Comparison of ENCODE assay signal across 12 cellular contexts in genomic region chr21:15140321-15141019, GRCh38.
DNase-seq lines count a peak whose midpoint lies in the region; ATAC-seq, FAIRE-seq and TF ChIP-seq lines count a peak whose summit lies in the region.
"Had no signal": no experiment of that assay in that cellular context is flagged by ENCODE, and none has a peak within 500 bp of the region (broad histone marks: within the 10 kb centered on the region; RNA-seq: fewer than 3 reads in every experiment).

No MANE protein-coding gene starts in this region.

- H3K4me1 Mint-ChIP-seq in CD4-positive, alpha-beta memory T cell = no peaks in the 10 kb centered on the region
- H3K4me1 Mint-ChIP-seq: activated CD4-positive, alpha-beta memory T cell treated with anti-CD3 and anti-CD28 coated beads, Interleukin-2, amount 10 ng/mL, durations not matched to agents 7 days and 5 days; activated naive CD4-positive, alpha-beta T cell treated with anti-CD3 and anti-CD28 coated beads, Interleukin-2, amount 50 U/mL, for 24 hours had no signal

- FAIRE-seq in H54 (lab: Jason Lieb, UNC) = no peak

- H3K9me3 Mint-ChIP-seq in CD4-positive, alpha-beta memory T cell = no peaks in the 10 kb centered on the region
- H3K9me3 Mint-ChIP-seq: activated CD4-positive, alpha-beta memory T cell treated with anti-CD3 and anti-CD28 coated beads, Interleukin-2, amount 10 ng/mL, durations not matched to agents 7 days and 5 days; activated naive CD4-positive, alpha-beta T cell treated with anti-CD3 and anti-CD28 coated beads, Interleukin-2, amount 50 U/mL, for 24 hours; CD4-positive, alpha-beta T cell; dendritic cell treated with granulocyte-macrophage colony-stimulating factor and Interleukin-4, amounts not matched to agents 40 ng/mL and 50 ng/mL, for 4 days had no signal

- H3K27me3 Mint-ChIP-seq in CD4-positive, alpha-beta memory T cell = peaks cover 8 to 13% of the 10 kb centered on the region in 2 donors
- H3K27me3 Mint-ChIP-seq: activated CD4-positive, alpha-beta memory T cell treated with anti-CD3 and anti-CD28 coated beads, Interleukin-2, amount 10 ng/mL, durations not matched to agents 7 days and 5 days had no signal

- no peaks in the 10 kb centered on the region for H3K9me3 ChIP-seq in SJCRH30 (replicated peaks)
- no peaks in the 10 kb centered on the region for H3K9me3 ChIP-seq in CD4-positive, alpha-beta memory T cell (ENCODE audit: control insufficient read depth in 1 of 2, low read length in 2 of 2)

- TF ChIP-seq POLR2A in H54 (IDR thresholded peaks at IDR 0.05; ENCODE audit: low read depth, low read length) (no peak), erythroblast (IDR thresholded peaks at IDR 0.05; ENCODE audit: low read length) (no peak)

- no peaks in the 10 kb centered on the region for H3K36me3 Mint-ChIP-seq in CD4-positive, alpha-beta memory T cell
- H3K36me3 Mint-ChIP-seq: activated naive CD4-positive, alpha-beta T cell treated with anti-CD3 and anti-CD28 coated beads, Interleukin-2, amount 50 U/mL, for 24 hours had no signal

- H3K27ac ChIP-seq in SJCRH30 = peak overlapping the region; percentile 22
- H3K27ac ChIP-seq in CD4-positive, alpha-beta memory T cell (ENCODE audit: low read depth, low read length) = no peak overlapping the region

- intact Hi-C loops in CD4-positive, alpha-beta memory T cell (cut with micrococcal nuclease) = no loop called here

- peak; percentile 83 for ATAC-seq in GM19324 (IDR thresholded peaks at IDR 0.05; ENCODE audit: low FRiP score, unreplicated experiment)

- H3K4me3 ChIP-seq in SJCRH30 = peak overlapping the region; percentile 17
- H3K4me3 ChIP-seq in CD4-positive, alpha-beta memory T cell (ENCODE audit: low read length in 2 of 2) = no peak overlapping the region

- no peak overlapping the region for H3K27ac Mint-ChIP-seq in CD4-positive, alpha-beta memory T cell
- H3K27ac Mint-ChIP-seq: activated CD4-positive, alpha-beta memory T cell treated with anti-CD3 and anti-CD28 coated beads, Interleukin-2, amount 10 ng/mL, durations not matched to agents 7 days and 5 days; activated naive CD4-positive, alpha-beta T cell treated with anti-CD3 and anti-CD28 coated beads, Interleukin-2, amount 50 U/mL, for 24 hours; CD4-positive, alpha-beta T cell; dendritic cell treated with granulocyte-macrophage colony-stimulating factor and Interleukin-4, amounts not matched to agents 40 ng/mL and 50 ng/mL, for 4 days had no signal

- POLR2A ChIA-PET in CD4-positive, alpha-beta memory T cell (lab: Charles Lee; ENCODE audit: partially characterized antibody) = no interaction called here

- DNase-seq in SJCRH30 (peak; percentile 75 to 92), iPS-NIHi11 (ENCODE audit: low spot score) (peak; percentile 21), renal cortical epithelial cell (ENCODE audit: low read depth) (peak; percentile 67), H54 (ENCODE audit: insufficient read length, low spot score) (no peak), erythroblast (lab: John Stamatoyannopoulos, UW) (no peak)
- DNase-seq in stimulated activated CD4-positive, alpha-beta T cell treated with anti-CD3 and anti-CD28 coated beads, Interleukin-2, amount 100 ng/mL, for 24 hours = no peak
- no peak for DNase-seq in CD4-positive, alpha-beta memory T cell
- DNase-seq: activated CD4-positive, alpha-beta memory T cell treated with anti-CD3 and anti-CD28 coated beads, Interleukin-2, amount 10 ng/mL, durations not matched to agents 7 days and 5 days; CD4-positive, alpha-beta T cell had no signal

- H3K27me3 ChIP-seq in SJCRH30 = no peaks in the 10 kb centered on the region
- H3K27me3 ChIP-seq in CD4-positive, alpha-beta memory T cell (ENCODE audit: insufficient read depth, low read length) = no peaks in the 10 kb centered on the region

- no peak overlapping the region for H3K4me3 Mint-ChIP-seq in CD4-positive, alpha-beta memory T cell
- H3K4me3 Mint-ChIP-seq: activated CD4-positive, alpha-beta memory T cell treated with anti-CD3 and anti-CD28 coated beads, Interleukin-2, amount 10 ng/mL, durations not matched to agents 7 days and 5 days; activated naive CD4-positive, alpha-beta T cell treated with anti-CD3 and anti-CD28 coated beads, Interleukin-2, amount 50 U/mL, for 24 hours; CD4-positive, alpha-beta T cell; dendritic cell treated with granulocyte-macrophage colony-stimulating factor and Interleukin-4, amounts not matched to agents 40 ng/mL and 50 ng/mL, for 4 days had no signal

- H3K36me3 ChIP-seq in SJCRH30 = no peaks in the 10 kb centered on the region
- H3K36me3 ChIP-seq in CD4-positive, alpha-beta memory T cell (ENCODE audit: insufficient read depth, low read length) = no peaks in the 10 kb centered on the region

- CTCF ChIA-PET in CD4-positive, alpha-beta memory T cell (lab: Charles Lee; ENCODE audit: partially characterized antibody) = no interaction called here

- H3K4me1 ChIP-seq in SJCRH30 = peaks cover 44% of the 10 kb centered on the region
- no peaks in the 10 kb centered on the region for H3K4me1 ChIP-seq in CD4-positive, alpha-beta memory T cell (ENCODE audit: insufficient read depth, low read length)

Comparison
In these comparisons a context has a peak if more than half of its experiments do, and no peak if none do; other contexts are left out.
1. DNase-seq: peak in SJCRH30 (2 of 2), iPS-NIHi11 (single experiment) and renal cortical epithelial cell (single experiment); none in H54 (single experiment), stimulated activated CD4-positive, alpha-beta T cell treated with anti-CD3 and anti-CD28 coated beads, Interleukin-2, amount 100 ng/mL, for 24 hours (0 of 2), CD4-positive, alpha-beta memory T cell (0 of 5) and erythroblast (0 of 2).